Comparison of ENCODE assay signal across 2 cellular contexts in genomic region chr1:156195853-156196252, GRCh38.
TF ChIP-seq lines count a peak whose summit lies in the region.

No MANE protein-coding gene starts in this region.

TF ChIP-seq in GM12878, 131 proteins besides CTCF, POLR2A, EP300 and RAD21:
- TF ChIP-seq CEBPB (IDR thresholded peaks at IDR 0.05; ENCODE audit: borderline replicate concordance in 1 of 2, low read depth in 2 of 2, low read length in 2 of 2) = no peak
- no peak for TF ChIP-seq RB1 (IDR thresholded peaks at IDR 0.05; ENCODE audit: borderline replicate concordance)
- no peak for TF ChIP-seq TBL1XR1 (IDR thresholded peaks at IDR 0.05; ENCODE audit: low read depth, low read length)
- TF ChIP-seq CREB1 (IDR thresholded peaks at IDR 0.05; ENCODE audit: low read depth) = peak; percentile 76
- no peak for TF ChIP-seq IRF4 (IDR thresholded peaks at IDR 0.05; ENCODE audit: low read depth, low read length)
- TF ChIP-seq ETV6 (conservative IDR thresholded peaks at IDR 0.05 in 1 of 2, IDR thresholded peaks at IDR 0.05 in 1 of 2; ENCODE audit: borderline replicate concordance in 1 of 2, low read depth in 1 of 2) = no peak
- TF ChIP-seq CREM (IDR thresholded peaks at IDR 0.05; ENCODE audit: low read depth) = peak; percentile 40; the same call in 1 of the 2 replicates
- TF ChIP-seq, protein P1, sequence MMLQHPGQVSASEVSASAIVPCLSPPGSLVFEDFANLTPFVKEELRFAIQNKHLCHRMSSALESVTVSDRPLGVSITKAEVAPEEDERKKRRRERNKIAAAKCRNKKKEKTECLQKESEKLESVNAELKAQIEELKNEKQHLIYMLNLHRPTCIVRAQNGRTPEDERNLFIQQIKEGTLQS (IDR thresholded peaks at IDR 0.05; ENCODE audit: borderline replicate concordance, extremely low read depth, low read depth, low read length) = no peak
- no peak for TF ChIP-seq YY1 (IDR thresholded peaks at IDR 0.05; ENCODE audit: low read depth, low read length)
TF ChIP-seq in GM12878: peak in this region for 2.

TF ChIP-seq in neural cell, 6 proteins besides CTCF, POLR2A, EP300 and RAD21:
- TF ChIP-seq, protein P2, sequence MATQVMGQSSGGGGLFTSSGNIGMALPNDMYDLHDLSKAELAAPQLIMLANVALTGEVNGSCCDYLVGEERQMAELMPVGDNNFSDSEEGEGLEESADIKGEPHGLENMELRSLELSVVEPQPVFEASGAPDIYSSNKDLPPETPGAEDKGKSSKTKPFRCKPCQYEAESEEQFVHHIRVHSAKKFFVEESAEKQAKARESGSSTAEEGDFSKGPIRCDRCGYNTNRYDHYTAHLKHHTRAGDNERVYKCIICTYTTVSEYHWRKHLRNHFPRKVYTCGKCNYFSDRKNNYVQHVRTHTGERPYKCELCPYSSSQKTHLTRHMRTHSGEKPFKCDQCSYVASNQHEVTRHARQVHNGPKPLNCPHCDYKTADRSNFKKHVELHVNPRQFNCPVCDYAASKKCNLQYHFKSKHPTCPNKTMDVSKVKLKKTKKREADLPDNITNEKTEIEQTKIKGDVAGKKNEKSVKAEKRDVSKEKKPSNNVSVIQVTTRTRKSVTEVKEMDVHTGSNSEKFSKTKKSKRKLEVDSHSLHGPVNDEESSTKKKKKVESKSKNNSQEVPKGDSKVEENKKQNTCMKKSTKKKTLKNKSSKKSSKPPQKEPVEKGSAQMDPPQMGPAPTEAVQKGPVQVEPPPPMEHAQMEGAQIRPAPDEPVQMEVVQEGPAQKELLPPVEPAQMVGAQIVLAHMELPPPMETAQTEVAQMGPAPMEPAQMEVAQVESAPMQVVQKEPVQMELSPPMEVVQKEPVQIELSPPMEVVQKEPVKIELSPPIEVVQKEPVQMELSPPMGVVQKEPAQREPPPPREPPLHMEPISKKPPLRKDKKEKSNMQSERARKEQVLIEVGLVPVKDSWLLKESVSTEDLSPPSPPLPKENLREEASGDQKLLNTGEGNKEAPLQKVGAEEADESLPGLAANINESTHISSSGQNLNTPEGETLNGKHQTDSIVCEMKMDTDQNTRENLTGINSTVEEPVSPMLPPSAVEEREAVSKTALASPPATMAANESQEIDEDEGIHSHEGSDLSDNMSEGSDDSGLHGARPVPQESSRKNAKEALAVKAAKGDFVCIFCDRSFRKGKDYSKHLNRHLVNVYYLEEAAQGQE (IDR thresholded peaks at IDR 0.05; ENCODE audit: borderline replicate concordance) = no peak
- TF ChIP-seq POLR2AphosphoS5 (IDR thresholded peaks at IDR 0.05) = no peak
- TF ChIP-seq SMC3 (conservative IDR thresholded peaks at IDR 0.05; ENCODE audit: poor library complexity) = no peak
- no peak for TF ChIP-seq TAF1 (IDR thresholded peaks at IDR 0.05; ENCODE audit: low read depth)
- no peak for TF ChIP-seq EZH2 (IDR thresholded peaks at IDR 0.05; ENCODE audit: borderline replicate concordance, insufficient read depth, low read length, poor library complexity, severe bottlenecking)
- TF ChIP-seq MXI1 (conservative IDR thresholded peaks at IDR 0.05; ENCODE audit: poor library complexity, severe bottlenecking) = no peak
